Comparison of ENCODE assay signal across 9 cellular contexts in genomic region chr9:129382281-129383004, GRCh38.
DNase-seq lines count a peak whose midpoint lies in the region; ATAC-seq and TF ChIP-seq lines count a peak whose summit lies in the region.
"Had no signal": no experiment of that assay in that cellular context is flagged by ENCODE, and none has a peak within 500 bp of the region (broad histone marks: within the 10 kb centered on the region; RNA-seq: fewer than 3 reads in every experiment).

No MANE protein-coding gene starts in this region.

- H3K36me3 ChIP-seq in PC-3 (ENCODE audit: low read depth, low read length), result no peaks in the 10 kb centered on the region

- peaks cover 8% of the 10 kb centered on the region for H3K4me1 ChIP-seq in PC-3 (ENCODE audit: insufficient read depth, low read length)

- H3K4me3 ChIP-seq in PC-3 (ENCODE audit: low read length), result peak overlapping the region; percentile 73; the same call in 1 of the 2 replicates

- H2AFZ ChIP-seq in PC-3 (ENCODE audit: low read length), result no peak overlapping the region

- intact Hi-C loops in PC-3 (cut with micrococcal nuclease), result no loop called here
- intact Hi-C loops in cardiac septum (cut with DNase I), result loop anchor here (2.0 kb wide), 1 partner anchor 30 kb away; no protein-coding TSS in a partner anchor
- intact Hi-C loops in sciatic nerve (cut with DNase I), result no loop called here

- no peak overlapping the region; the same call in 1 of the 2 replicates for H3K9ac ChIP-seq in PC-3 (ENCODE audit: low read length)

- TF ChIP-seq CTCF in PC-3 (conservative IDR thresholded peaks at IDR 0.05; ENCODE audit: low read depth, low read length), result no peak

- H3K27ac ChIP-seq in PC-3 (ENCODE audit: low read length), result peak overlapping the region; percentile 70

- peak; percentile 96 for DNase-seq in DMS79 (lab: John Stamatoyannopoulos, UW)
- no peak for DNase-seq in PC-3
- peak; percentile 66 for DNase-seq in cardiac septum (ENCODE audit: low spot score)
- DNase-seq in sciatic nerve (ENCODE audit: low spot score), result no peak
- no peak for DNase-seq in SIG-M5 (lab: John Stamatoyannopoulos, UW)
- no peak for DNase-seq in KG1 (lab: John Stamatoyannopoulos, UW)
- DNase-seq: foreskin melanocyte had no signal

- no peaks in the 10 kb centered on the region for H3K9me3 ChIP-seq in PC-3 (ENCODE audit: low read length)

- H3K27me3 ChIP-seq in PC-3 (ENCODE audit: low read length), result no peaks in the 10 kb centered on the region

- ATAC-seq in PC-3, result no peak
- peak; percentile 7 for ATAC-seq in sciatic nerve
- ATAC-seq in HG03196 (IDR thresholded peaks at IDR 0.05; ENCODE audit: unreplicated experiment), result no peak
- ATAC-seq in GM18868 (IDR thresholded peaks at IDR 0.05; ENCODE audit: unreplicated experiment), result no peak

- BruUV-seq in PC-3 (replicated peaks; lab: Mats Ljungman, UMichigan), result TSS peak; percentile 73

- CTCF ChIA-PET in PC-3 (lab: Charles Lee), result interaction anchor here (0.7 kb wide), 1 partner anchor 158 kb away, joined by 6 read pairs; no protein-coding TSS in a partner anchor

- H3F3A ChIP-seq in PC-3 (ENCODE audit: low read length, unreplicated experiment), result no peaks in the 10 kb centered on the region

- no peaks in the 10 kb centered on the region for H3K9me2 ChIP-seq in PC-3 (replicated peaks; ENCODE audit: low read length)

- H3K4me2 ChIP-seq in PC-3 (ENCODE audit: low read length), result peak overlapping the region; percentile 92

- no peaks in the 10 kb centered on the region for H3K79me2 ChIP-seq in PC-3 (ENCODE audit: low read length)

- H4K20me1 ChIP-seq in PC-3 (ENCODE audit: low read length), result no peaks in the 10 kb centered on the region

- POLR2A ChIA-PET in PC-3 (lab: Charles Lee; ENCODE audit: unreplicated experiment), result interaction anchor here (0.6 kb wide), 1 partner anchor 108 kb away, joined by 9 read pairs; no protein-coding TSS in a partner anchor

Comparison
In these comparisons a context has a peak if more than half of its experiments do, and no peak if none do; other contexts are left out.
1. DNase-seq: peak in DMS79 (single experiment) and cardiac septum (single experiment); none in PC-3 (single experiment), sciatic nerve (single experiment), SIG-M5 (single experiment) and KG1 (single experiment).